20 cellular contexts compared by ENCODE assay signal in the genomic region with DNA sequence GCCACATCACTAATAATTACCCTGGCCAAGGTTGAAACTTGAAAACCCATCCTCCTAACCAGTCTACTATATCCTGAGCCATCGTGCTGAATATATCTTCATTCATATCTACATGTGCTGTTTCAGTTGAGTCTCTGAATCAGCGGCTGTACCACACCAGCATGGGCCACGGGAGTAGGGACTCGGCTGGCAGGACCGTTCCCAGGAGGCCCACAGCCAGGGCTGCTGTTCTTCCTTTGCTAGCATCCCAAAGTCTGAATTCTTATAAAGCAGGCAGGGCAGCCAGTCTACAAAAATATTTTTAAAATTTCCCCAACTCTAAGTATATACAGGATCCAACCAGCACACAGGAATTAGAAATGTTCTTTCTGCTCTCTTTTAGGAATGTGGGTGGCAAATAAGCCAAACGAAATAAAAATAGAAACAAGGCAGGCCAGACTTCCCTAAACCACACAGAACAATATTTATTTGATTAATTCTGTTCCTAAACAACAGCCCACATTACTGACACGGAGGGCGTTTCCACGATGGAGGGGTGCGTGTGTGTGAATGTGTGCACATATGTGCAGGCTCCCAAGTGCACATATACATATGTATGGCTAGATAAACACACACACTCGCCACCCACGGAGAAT. TPM values are rescaled to one million over a fixed set of nuclear protein-coding genes. Genes with fewer than 3 reads are reported as not detected.
DNase-seq lines count a peak whose midpoint lies in the region; ATAC-seq and TF ChIP-seq lines count a peak whose summit lies in the region.
"Had no signal": no experiment of that assay in that cellular context is flagged by ENCODE, and none has a peak within 500 bp of the region (broad histone marks: within the 10 kb centered on the region; RNA-seq: fewer than 3 reads in every experiment).

No MANE protein-coding gene starts in this region.

- H3K27ac ChIP-seq in BLaER1 (no peak overlapping the region), coronary artery (peak overlapping the region; percentile 46 to 83), muscle layer of duodenum (ENCODE audit: low read length) (peak overlapping the region; percentile 43), stomach smooth muscle (ENCODE audit: low read length) (peak overlapping the region; percentile 37)
- H3K27ac ChIP-seq: body of pancreas, pancreas, SK-N-MC, VCaP had no signal

- POLR2A ChIA-PET in activated CD8-positive, alpha-beta T cell treated with anti-CD3 and anti-CD28 coated beads for 36 hours (lab: Charles Lee), result no interaction called here

- H3K9ac ChIP-seq in BLaER1 (no peak overlapping the region), stomach smooth muscle (ENCODE audit: low read length in 2 of 2) (peak overlapping the region in 1 of 2 donors; percentile 29)

- H3K9me3 ChIP-seq in BLaER1 (peaks cover 11% of the 10 kb centered on the region), muscle layer of duodenum (ENCODE audit: control insufficient read depth in 1 of 2, low read length in 2 of 2) (no peaks in the 10 kb centered on the region), stomach smooth muscle (ENCODE audit: control insufficient read depth in 2 of 2, low read length in 2 of 2) (no peaks in the 10 kb centered on the region)
- H3K9me3 ChIP-seq: body of pancreas, pancreas had no signal

- H3K4me3 Mint-ChIP-seq in activated CD8-positive, alpha-beta T cell treated with anti-CD3 and anti-CD28 coated beads for 36 hours, result no peak overlapping the region
- H3K4me3 Mint-ChIP-seq: mesothelial cell of epicardium had no signal

- peak; percentile 80 for DNase-seq in coronary artery (ENCODE audit: low spot score)
- DNase-seq in 8988T, result no peak
- no peak for DNase-seq in left lobe of liver (ENCODE audit: low spot score)
- DNase-seq in SKM-1 (lab: John Stamatoyannopoulos, UW; ENCODE audit: unreplicated experiment), result no peak
- no peak for DNase-seq in activated CD8-positive, alpha-beta T cell treated with anti-CD3 and anti-CD28 coated beads for 36 hours
- DNase-seq: activated gamma-delta T cell; AML-193; body of pancreas; effector memory CD4-positive, alpha-beta T cell; foreskin melanocyte; Kasumi-1; NCI-H146; NCI-H510A; pancreas had no signal

- H3K9me3 Mint-ChIP-seq in activated CD8-positive, alpha-beta T cell treated with anti-CD3 and anti-CD28 coated beads for 36 hours, result no peaks in the 10 kb centered on the region
- H3K9me3 Mint-ChIP-seq: mesothelial cell of epicardium had no signal

- H3K36me3 Mint-ChIP-seq in activated CD8-positive, alpha-beta T cell treated with anti-CD3 and anti-CD28 coated beads for 36 hours (ENCODE audit: low read depth), result no peaks in the 10 kb centered on the region

- H3K27ac Mint-ChIP-seq in activated CD8-positive, alpha-beta T cell treated with anti-CD3 and anti-CD28 coated beads for 36 hours, result no peak overlapping the region
- H3K27ac Mint-ChIP-seq: mesothelial cell of epicardium had no signal

- H3K4me1 ChIP-seq in BLaER1 (peaks cover 36% of the 10 kb centered on the region), muscle layer of duodenum (ENCODE audit: control insufficient read depth in 1 of 2, insufficient read depth in 2 of 2, low read length in 2 of 2) (peaks cover 23 to 29% of the 10 kb centered on the region in 2 donors), stomach smooth muscle (ENCODE audit: control insufficient read depth, insufficient read depth, low read length) (peaks cover 50% of the 10 kb centered on the region)

- no peak for ATAC-seq in left lobe of liver
- no peak for ATAC-seq in activated CD8-positive, alpha-beta T cell treated with anti-CD3 and anti-CD28 coated beads for 36 hours
- ATAC-seq: body of pancreas had no signal

- H3K36me3 ChIP-seq in BLaER1 (no peaks in the 10 kb centered on the region), muscle layer of duodenum (ENCODE audit: control insufficient read depth in 1 of 2, insufficient read depth in 2 of 2, low read length in 2 of 2) (no peaks in the 10 kb centered on the region), stomach smooth muscle (ENCODE audit: control insufficient read depth in 2 of 2, insufficient read depth in 2 of 2, low read length in 2 of 2) (no peaks in the 10 kb centered on the region)
- H3K36me3 ChIP-seq: pancreas had no signal

- H3K27me3 ChIP-seq in BLaER1, result no peaks in the 10 kb centered on the region
- H3K27me3 ChIP-seq in muscle layer of duodenum (ENCODE audit: low read depth, low read length), result no peaks in the 10 kb centered on the region
- no peaks in the 10 kb centered on the region for H3K27me3 ChIP-seq in stomach smooth muscle (ENCODE audit: control insufficient read depth in 1 of 2, insufficient read depth in 2 of 2, low read length in 2 of 2)
- H3K27me3 ChIP-seq: body of pancreas, pancreas had no signal

- H3K4me3 ChIP-seq in BLaER1 (no peak overlapping the region), coronary artery (peak overlapping the region; percentile 42), muscle layer of duodenum (ENCODE audit: low read depth in 1 of 2, low read length in 2 of 2) (no peak overlapping the region), stomach smooth muscle (ENCODE audit: low read length in 2 of 2) (peak overlapping the region; percentile 29 to 35)
- H3K4me3 ChIP-seq: body of pancreas, pancreas, SK-N-MC had no signal

- peak overlapping the region; percentile 36; the same call in 1 of the 2 replicates for H3K4me2 ChIP-seq in BLaER1

- no peaks in the 10 kb centered on the region for H3K4me1 Mint-ChIP-seq in activated CD8-positive, alpha-beta T cell treated with anti-CD3 and anti-CD28 coated beads for 36 hours (ENCODE audit: low read depth)

- intact Hi-C loops in activated CD8-positive, alpha-beta T cell treated with anti-CD3 and anti-CD28 coated beads for 36 hours (cut with micrococcal nuclease), result no loop called here

- no peak for TF ChIP-seq CTCF in coronary artery (IDR thresholded peaks at IDR 0.05)
- TF ChIP-seq CTCF in activated CD8-positive, alpha-beta T cell treated with anti-CD3 and anti-CD28 coated beads for 36 hours (IDR thresholded peaks at IDR 0.05), result no peak

- CTCF ChIA-PET in activated CD8-positive, alpha-beta T cell treated with anti-CD3 and anti-CD28 coated beads for 36 hours (lab: Charles Lee), result no interaction called here

- no peaks in the 10 kb centered on the region for H4K20me1 ChIP-seq in BLaER1

- H3K27me3 Mint-ChIP-seq in activated CD8-positive, alpha-beta T cell treated with anti-CD3 and anti-CD28 coated beads for 36 hours, result no peaks in the 10 kb centered on the region

RNA-seq across cellular contexts. Expression of a gene that starts 42.8 kb away (rescaled TPM):
- total RNA-seq in left lobe of liver, result not detected
- not detected for total RNA-seq in activated CD8-positive, alpha-beta T cell treated with anti-CD3 and anti-CD28 coated beads for 36 hours
- total RNA-seq: body of pancreas had no signal

Comparison
In these comparisons a context has a peak if more than half of its experiments do, and no peak if none do; other contexts are left out.
1. H3K4me3 ChIP-seq: peak in coronary artery (single experiment) and stomach smooth muscle (2 of 2); none in BLaER1 (single experiment) and muscle layer of duodenum (0 of 2).